ENCODE assay signal across 8 cellular contexts in genomic region chr4:2800691-2801596, GRCh38. TPM values are rescaled to one million over a fixed set of nuclear protein-coding genes. Genes with fewer than 3 reads are reported as not detected.
DNase-seq lines count a peak whose midpoint lies in the region; ATAC-seq lines count a peak whose summit lies in the region.

No MANE protein-coding gene starts in this region.

- H3K4me3 Mint-ChIP-seq in T-helper 17 cell = peak overlapping the region; percentile 73
- H3K4me3 Mint-ChIP-seq in naive thymus-derived CD4-positive, alpha-beta T cell = peak overlapping the region in 6 of 10 donors; percentile 13 to 96 (median 40)

- peaks cover 0 to 12% of the 10 kb centered on the region in 2 donors for H3K36me3 ChIP-seq in esophagus (ENCODE audit: control insufficient read depth in 2 of 2, insufficient read depth in 2 of 2, low read length in 1 of 2)
- H3K36me3 ChIP-seq in naive thymus-derived CD4-positive, alpha-beta T cell (ENCODE audit: control insufficient read depth in 2 of 3, insufficient read depth in 3 of 3, low read length in 3 of 3) = no peaks in the 10 kb centered on the region

- H3K9me3 ChIP-seq in T-helper 17 cell (ENCODE audit: control insufficient read depth, low read length, poor library complexity, severe bottlenecking) = no peaks in the 10 kb centered on the region
- no peaks in the 10 kb centered on the region for H3K9me3 ChIP-seq in esophagus (ENCODE audit: control insufficient read depth in 2 of 2, insufficient read depth in 1 of 2, low read depth in 1 of 2, low read length in 1 of 2)
- no peaks in the 10 kb centered on the region for H3K9me3 ChIP-seq in naive thymus-derived CD4-positive, alpha-beta T cell (ENCODE audit: control insufficient read depth in 2 of 3, low read length in 3 of 3)

- peaks cover 36% of the 10 kb centered on the region for H3K4me1 Mint-ChIP-seq in T-helper 17 cell
- peaks cover 25 to 47% (median 42%) of the 10 kb centered on the region in 7 donors for H3K4me1 Mint-ChIP-seq in naive thymus-derived CD4-positive, alpha-beta T cell

- peak; percentile 45 for ATAC-seq in HG02623 (IDR thresholded peaks at IDR 0.05; ENCODE audit: unreplicated experiment)
- peak; percentile 17 for ATAC-seq in T-helper 17 cell
- ATAC-seq in naive thymus-derived CD4-positive, alpha-beta T cell = peak; percentile 70

- POLR2A ChIA-PET in naive thymus-derived CD4-positive, alpha-beta T cell (lab: Charles Lee) = interaction anchor here (1.5 to 2.9 kb wide), 2 partner anchors 11 to 15 kb away, joined by 3 to 20 read pairs; no protein-coding TSS in a partner anchor

- peak overlapping the region; percentile 92 for H3K27ac Mint-ChIP-seq in T-helper 17 cell
- H3K27ac Mint-ChIP-seq in naive thymus-derived CD4-positive, alpha-beta T cell = peak overlapping the region in 8 of 9 donors; percentile 17 to 79 (median 41)

- CTCF ChIA-PET in naive thymus-derived CD4-positive, alpha-beta T cell (lab: Charles Lee) = no interaction called here

- H3K9me3 Mint-ChIP-seq in naive thymus-derived CD4-positive, alpha-beta T cell = no peaks in the 10 kb centered on the region

- no peaks in the 10 kb centered on the region for H3K27me3 Mint-ChIP-seq in T-helper 17 cell
- H3K27me3 Mint-ChIP-seq in naive thymus-derived CD4-positive, alpha-beta T cell = no peaks in the 10 kb centered on the region

- H3K4me1 ChIP-seq in esophagus (ENCODE audit: control insufficient read depth in 2 of 2, insufficient read depth in 2 of 2, low read length in 1 of 2) = peaks cover 32 to 83% of the 10 kb centered on the region in 2 donors
- H3K4me1 ChIP-seq in naive thymus-derived CD4-positive, alpha-beta T cell (ENCODE audit: control insufficient read depth in 2 of 2, insufficient read depth in 2 of 2, low read length in 2 of 2) = peaks cover 30 to 45% of the 10 kb centered on the region in 2 donors

- H3K27me3 ChIP-seq in esophagus (ENCODE audit: control insufficient read depth in 1 of 2, insufficient read depth in 2 of 2, low read length in 2 of 2) = no peaks in the 10 kb centered on the region
- H3K27me3 ChIP-seq in naive thymus-derived CD4-positive, alpha-beta T cell (ENCODE audit: control insufficient read depth in 2 of 2, insufficient read depth in 2 of 2, low read length in 2 of 2) = no peaks in the 10 kb centered on the region

- peak overlapping the region; percentile 77 to 88 for H3K27ac ChIP-seq in esophagus (ENCODE audit: low read depth in 2 of 2, low read length in 1 of 2)
- no peak overlapping the region for H3K27ac ChIP-seq in naive thymus-derived CD4-positive, alpha-beta T cell (ENCODE audit: low read depth, low read length)

- H3K4me3 ChIP-seq in esophagus (ENCODE audit: low read depth in 1 of 2, low read length in 2 of 2) = peak overlapping the region in 1 of 2 donors; percentile 40
- no peak overlapping the region for H3K4me3 ChIP-seq in naive thymus-derived CD4-positive, alpha-beta T cell (ENCODE audit: low read length)

- DNase-seq in GF-D8 (lab: John Stamatoyannopoulos, UW) = peak; percentile 65
- DNase-seq in T-helper 17 cell = peak in 2 of 3 donors; percentile 8 to 9
- peak in 2 of 9 donors; percentile 7 to 37 for DNase-seq in naive thymus-derived CD4-positive, alpha-beta T cell
- no peak for DNase-seq in DMS53 (lab: John Stamatoyannopoulos, UW)
- no peak for DNase-seq in NCI-H146 (lab: John Stamatoyannopoulos, UW)
- no peak for DNase-seq in activated CD8-positive, alpha-beta memory T cell treated with anti-CD3 and anti-CD28 coated beads for 24 hours

- intact Hi-C loops in naive thymus-derived CD4-positive, alpha-beta T cell (cut with micrococcal nuclease) = no loop called here

- WGBS in esophagus, 2 donors = 27 to 31% methylated on average over 26 to 29 of the region's 29 CpGs

- H3K36me3 Mint-ChIP-seq in T-helper 17 cell (ENCODE audit: low read depth) = no peaks in the 10 kb centered on the region
- no peaks in the 10 kb centered on the region for H3K36me3 Mint-ChIP-seq in naive thymus-derived CD4-positive, alpha-beta T cell

RNA-seq across cellular contexts. Expression of gene SH3BP2, which starts 8.1 kb away (rescaled TPM):
- total RNA-seq in T-helper 17 cell = 10 to 100 TPM; 36.0 to 62.0 TPM
- polyA plus RNA-seq in esophagus = 10 to 100 TPM; 14.3 to 45.1 TPM
- 100 to 1,000 TPM in 1 of 5 experiments, 10 to 100 TPM in 4; 22.7 to 269 (median 59.6) TPM for total RNA-seq in naive thymus-derived CD4-positive, alpha-beta T cell
- polyA plus RNA-seq in naive thymus-derived CD4-positive, alpha-beta T cell = 10 to 100 TPM in 1 of 2 donors, 1 to 10 TPM in 1; 5.9 to 11.3 TPM

RNA-seq across cellular contexts. Expression of gene ADD1, which starts 42.7 kb away (rescaled TPM):
- 100 to 1,000 TPM; 211 to 228 TPM for total RNA-seq in T-helper 17 cell
- polyA plus RNA-seq in esophagus = 100 to 1,000 TPM; 102 to 156 TPM
- total RNA-seq in naive thymus-derived CD4-positive, alpha-beta T cell = 100 to 1,000 TPM; 211 to 300 (median 282) TPM
- 100 to 1,000 TPM; 152 to 164 TPM for polyA plus RNA-seq in naive thymus-derived CD4-positive, alpha-beta T cell

RNA-seq across cellular contexts. Expression of gene TNIP2, which starts 44.8 kb away (rescaled TPM):
- total RNA-seq in T-helper 17 cell = 10 to 100 TPM; 66.0 to 72.5 TPM
- 10 to 100 TPM; 29.3 to 29.7 TPM for polyA plus RNA-seq in esophagus
- 10 to 100 TPM; 39.4 to 56.0 (median 43.6) TPM for total RNA-seq in naive thymus-derived CD4-positive, alpha-beta T cell
- 10 to 100 TPM; 33.6 to 55.3 TPM for polyA plus RNA-seq in naive thymus-derived CD4-positive, alpha-beta T cell

Comparison
In these comparisons a context has a peak if more than half of its experiments do, and no peak if none do; other contexts are left out.
1. DNase-seq: peak in GF-D8 (single experiment) and T-helper 17 cell (2 of 3); none in DMS53 (single experiment), NCI-H146 (single experiment) and activated CD8-positive, alpha-beta memory T cell treated with anti-CD3 and anti-CD28 coated beads for 24 hours (single experiment).
2. ATAC-seq: peak in every context shown above with its lines; median percentile 70 in naive thymus-derived CD4-positive, alpha-beta T cell; 45 in HG02623; 17 in T-helper 17 cell.